In genomic region chr12:106323537-106323936, GRCh38 we compare ENCODE assay signal across 21 cellular contexts. TPM values are rescaled to one million over a fixed set of nuclear protein-coding genes. Genes with fewer than 3 reads are reported as not detected.
DNase-seq lines count a peak whose midpoint lies in the region; ATAC-seq, FAIRE-seq and TF ChIP-seq lines count a peak whose summit lies in the region.
"Had no signal": no experiment of that assay in that cellular context is flagged by ENCODE, and none has a peak within 500 bp of the region (broad histone marks: within the 10 kb centered on the region; RNA-seq: fewer than 3 reads in every experiment).

No MANE protein-coding gene starts in this region.

- peaks cover 0 to 50% (median 0%) of the 10 kb centered on the region in 3 donors for H3K36me3 ChIP-seq in pancreas

- ATAC-seq in pancreas: no peak
- ATAC-seq in stimulated activated naive B cell treated with anti-CD40 and anti-IgM and Interleukin-4, amounts not matched to agents 10 μg/mL and 1 μg/mL and 100 μg/mL, for 72 hours (replicated peaks): no peak
- ATAC-seq: CD8-positive, alpha-beta T cell; GM12878 had no signal

- no peaks in the 10 kb centered on the region for H3K9me3 Mint-ChIP-seq in stimulated activated naive B cell treated with anti-CD40 and anti-IgM and Interleukin-4, amounts not matched to agents 10 μg/mL and 1 μg/mL and 100 μg/mL, for 72 hours
- H3K9me3 Mint-ChIP-seq: CD4-positive, CD25-positive, alpha-beta regulatory T cell; CD8-positive, alpha-beta T cell had no signal

- no peaks in the 10 kb centered on the region for H3K27me3 Mint-ChIP-seq in stimulated activated naive B cell treated with anti-CD40 and anti-IgM and Interleukin-4, amounts not matched to agents 10 μg/mL and 1 μg/mL and 100 μg/mL, for 72 hours
- H3K27me3 Mint-ChIP-seq: B cell; CD4-positive, CD25-positive, alpha-beta regulatory T cell had no signal

- H3K4me1 ChIP-seq in pancreas: no peaks in the 10 kb centered on the region
- H3K4me1 ChIP-seq: BLaER1, Caco-2 had no signal

- FAIRE-seq in RCC 7860 (lab: Jason Lieb, UNC) (peak; percentile 42), endometrium (lab: Jason Lieb, UNC) (peak; percentile 57), pancreas (lab: Jason Lieb, UNC) (peak; percentile 47)
- FAIRE-seq: GM12878, GM19239, H1 had no signal

- DNase-seq in RCC 7860 (ENCODE audit: low spot score) (no peak), pancreas (no peak), NCI-H69 (lab: John Stamatoyannopoulos, UW) (no peak)
- DNase-seq in stimulated activated naive B cell treated with anti-CD40 and anti-IgM and Interleukin-4, amounts not matched to agents 10 μg/mL and 1 μg/mL and 100 μg/mL, for 72 hours: no peak
- DNase-seq in activated naive CD4-positive, alpha-beta T cell (lab: John Stamatoyannopoulos, UW): no peak
- DNase-seq: Caco-2; CD4-positive, CD25-positive, alpha-beta regulatory T cell; CD8-positive, alpha-beta T cell; DMS153; DND-41; GDM1; GM23248; H7; HCEC 1CT had no signal

- H3K4me3 ChIP-seq in pancreas: no peak overlapping the region
- H3K4me3 ChIP-seq: BLaER1, GM12878, GM23248 had no signal

- no peak overlapping the region for H3K4me3 Mint-ChIP-seq in stimulated activated naive B cell treated with anti-CD40 and anti-IgM and Interleukin-4, amounts not matched to agents 10 μg/mL and 1 μg/mL and 100 μg/mL, for 72 hours
- H3K4me3 Mint-ChIP-seq: B cell; CD4-positive, CD25-positive, alpha-beta regulatory T cell; CD8-positive, alpha-beta T cell had no signal

- no peak overlapping the region for H3K27ac ChIP-seq in pancreas
- H3K27ac ChIP-seq: BLaER1, C4-2B, GM23248 had no signal

- H3K4me1 Mint-ChIP-seq in stimulated activated naive B cell treated with anti-CD40 and anti-IgM and Interleukin-4, amounts not matched to agents 10 μg/mL and 1 μg/mL and 100 μg/mL, for 72 hours: peaks cover 0 to 2% of the 10 kb centered on the region in 2 donors
- H3K4me1 Mint-ChIP-seq: B cell had no signal

- H3K27ac Mint-ChIP-seq in stimulated activated naive B cell treated with anti-CD40 and anti-IgM and Interleukin-4, amounts not matched to agents 10 μg/mL and 1 μg/mL and 100 μg/mL, for 72 hours: no peak overlapping the region
- H3K27ac Mint-ChIP-seq: B cell had no signal

- 98 to 99% methylated on average over 2 of the region's 2 CpGs for WGBS in pancreas, 2 donors

- TF ChIP-seq CTCF in pancreas (IDR thresholded peaks at IDR 0.05): no peak

- no peaks in the 10 kb centered on the region for H3K9me3 ChIP-seq in pancreas
- H3K9me3 ChIP-seq: BLaER1, Caco-2 had no signal

- peaks cover 43 to 57% of the 10 kb centered on the region in 2 donors for H3K36me3 Mint-ChIP-seq in stimulated activated naive B cell treated with anti-CD40 and anti-IgM and Interleukin-4, amounts not matched to agents 10 μg/mL and 1 μg/mL and 100 μg/mL, for 72 hours

- intact Hi-C loops in pancreas (cut with DNase I): no loop called here

- no peaks in the 10 kb centered on the region for H3K27me3 ChIP-seq in pancreas
- H3K27me3 ChIP-seq: BLaER1 had no signal

RNA-seq across cellular contexts. Expression of gene TCP11L2, which starts 21.0 kb away (rescaled TPM):
- 10 to 100 TPM in 4 of 6 donors, 1 to 10 TPM in 2; 7.3 to 24.4 (median 12.9) TPM for total RNA-seq in pancreas
- 1 to 10 TPM; 3.5 to 4.6 TPM for polyA plus RNA-seq in pancreas

RNA-seq across cellular contexts. Expression of gene POLR3B, which starts 34.0 kb away (rescaled TPM):
- 1 to 10 TPM; 4.0 to 7.9 (median 5.9) TPM for total RNA-seq in pancreas
- polyA plus RNA-seq in pancreas: 1 to 10 TPM; 1.9 to 3.1 TPM
